19 cellular contexts compared by ENCODE assay signal in the genomic region with DNA sequence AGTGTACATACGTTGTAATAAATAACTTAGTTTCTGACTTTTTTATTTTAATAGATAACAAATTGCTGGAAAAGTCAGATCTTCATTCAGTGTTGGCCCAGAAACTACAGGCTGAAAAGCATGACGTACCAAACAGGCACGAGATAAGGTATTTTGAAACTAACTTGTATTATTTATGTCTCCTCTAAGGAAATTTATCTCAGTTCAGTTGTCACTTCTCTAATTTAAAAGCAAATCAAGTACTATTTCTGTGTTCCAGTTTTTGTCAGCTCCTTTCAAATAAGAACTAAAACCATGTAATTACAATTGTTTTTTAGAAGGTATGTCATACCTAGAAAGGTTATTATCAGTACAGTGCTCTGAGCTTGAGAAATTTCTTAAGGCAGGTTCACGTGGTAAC. TPM values are rescaled to one million over a fixed set of nuclear protein-coding genes. Genes with fewer than 3 reads are reported as not detected.
DNase-seq lines count a peak whose midpoint lies in the region; ATAC-seq and TF ChIP-seq lines count a peak whose summit lies in the region.
"Had no signal": no experiment of that assay in that cellular context is flagged by ENCODE, and none has a peak within 500 bp of the region (broad histone marks: within the 10 kb centered on the region; RNA-seq: fewer than 3 reads in every experiment).

No MANE protein-coding gene starts in this region.

- no peak for ATAC-seq in CD4-positive, CD25-positive, alpha-beta regulatory T cell (ENCODE audit: low read depth in 2 of 2)

- CTCF ChIA-PET in activated CD4-positive, alpha-beta T cell treated with anti-CD3 and anti-CD28 coated beads, Interleukin-2, amount 10 ng/mL, durations not matched to agents 7 days and 5 days (lab: Charles Lee) = interaction anchor here (1.3 kb wide), 1 partner anchor 9 kb away, joined by 4 read pairs; no protein-coding TSS in a partner anchor

- no peak for TF ChIP-seq POLR2A in lower leg skin (IDR thresholded peaks at IDR 0.05)

- no peaks in the 10 kb centered on the region for H3K27me3 Mint-ChIP-seq in activated CD4-positive, alpha-beta T cell treated with anti-CD3 and anti-CD28 coated beads, Interleukin-2, amount 10 ng/mL, durations not matched to agents 7 days and 5 days
- H3K27me3 Mint-ChIP-seq in CD4-positive, CD25-positive, alpha-beta regulatory T cell = no peaks in the 10 kb centered on the region
- H3K27me3 Mint-ChIP-seq in IgD-negative memory B cell = no peaks in the 10 kb centered on the region

- intact Hi-C loops in lower leg skin (cut with DNase I; ENCODE audit: low total_unique reads) = loop anchor here (10.0 kb wide), 1 partner anchor 641 kb away; no protein-coding TSS in a partner anchor

- 88 to 91% methylated on average over 4 of the region's 4 CpGs for WGBS in lower leg skin, 2 donors

- H3K4me1 ChIP-seq in CD4-positive, CD25-positive, alpha-beta regulatory T cell (ENCODE audit: control insufficient read depth, insufficient read depth, low read length, poor library complexity, severe bottlenecking) = peaks cover 49% of the 10 kb centered on the region
- peaks cover 31% of the 10 kb centered on the region for H3K4me1 ChIP-seq in muscle layer of colon (ENCODE audit: insufficient read depth, low read length)

- H3K9me3 ChIP-seq in CD4-positive, CD25-positive, alpha-beta regulatory T cell (ENCODE audit: control insufficient read depth in 2 of 2, low read length in 2 of 2) = no peaks in the 10 kb centered on the region
- H3K9me3 ChIP-seq in muscle layer of colon (ENCODE audit: low read length) = no peaks in the 10 kb centered on the region

- H3K4me1 Mint-ChIP-seq in activated CD4-positive, alpha-beta T cell treated with anti-CD3 and anti-CD28 coated beads, Interleukin-2, amount 10 ng/mL, durations not matched to agents 7 days and 5 days = peaks cover 70% of the 10 kb centered on the region
- H3K4me1 Mint-ChIP-seq in CD4-positive, CD25-positive, alpha-beta regulatory T cell = peaks cover 33 to 78% (median 62%) of the 10 kb centered on the region in 4 donors
- H3K4me1 Mint-ChIP-seq in IgD-negative memory B cell = peaks cover 21 to 44% (median 38%) of the 10 kb centered on the region in 3 donors

- H3K36me3 Mint-ChIP-seq in activated CD4-positive, alpha-beta T cell treated with anti-CD3 and anti-CD28 coated beads, Interleukin-2, amount 10 ng/mL, durations not matched to agents 7 days and 5 days (ENCODE audit: low read depth) = peaks cover 68% of the 10 kb centered on the region
- peaks cover 41% of the 10 kb centered on the region for H3K36me3 Mint-ChIP-seq in CD4-positive, CD25-positive, alpha-beta regulatory T cell
- peaks cover 2% of the 10 kb centered on the region for H3K36me3 Mint-ChIP-seq in IgD-negative memory B cell

- no peak overlapping the region for H3K27ac ChIP-seq in CD4-positive, CD25-positive, alpha-beta regulatory T cell (ENCODE audit: insufficient read depth, low read length, poor library complexity, severe bottlenecking)
- H3K27ac ChIP-seq in muscle layer of colon (ENCODE audit: low read depth, low read length) = peak overlapping the region; percentile 61
- H3K27ac ChIP-seq: 22Rv1 had no signal

- POLR2A ChIA-PET in activated CD4-positive, alpha-beta T cell treated with anti-CD3 and anti-CD28 coated beads, Interleukin-2, amount 10 ng/mL, durations not matched to agents 7 days and 5 days (lab: Charles Lee) = interaction anchor here (1.8 kb wide), 1 partner anchor 11 kb away, joined by 5 read pairs; no protein-coding TSS in a partner anchor

- peak overlapping the region; percentile 62 for H3K27ac Mint-ChIP-seq in activated CD4-positive, alpha-beta T cell treated with anti-CD3 and anti-CD28 coated beads, Interleukin-2, amount 10 ng/mL, durations not matched to agents 7 days and 5 days
- peak overlapping the region in 1 of 3 donors; percentile 66 for H3K27ac Mint-ChIP-seq in CD4-positive, CD25-positive, alpha-beta regulatory T cell
- H3K27ac Mint-ChIP-seq in IgD-negative memory B cell = peak overlapping the region in 2 of 3 donors; percentile 13 to 19

- no peaks in the 10 kb centered on the region for H3K27me3 ChIP-seq in CD4-positive, CD25-positive, alpha-beta regulatory T cell (ENCODE audit: control insufficient read depth, insufficient read depth, low read length)
- H3K27me3 ChIP-seq in muscle layer of colon (ENCODE audit: control insufficient read depth in 1 of 2, insufficient read depth in 2 of 2, low read length in 2 of 2) = no peaks in the 10 kb centered on the region

- no peak overlapping the region for H3K4me3 Mint-ChIP-seq in activated CD4-positive, alpha-beta T cell treated with anti-CD3 and anti-CD28 coated beads, Interleukin-2, amount 10 ng/mL, durations not matched to agents 7 days and 5 days
- peak overlapping the region in 3 of 4 donors; percentile 11 to 79 (median 16) for H3K4me3 Mint-ChIP-seq in CD4-positive, CD25-positive, alpha-beta regulatory T cell
- peak overlapping the region in 2 of 4 donors; percentile 28 to 57 for H3K4me3 Mint-ChIP-seq in IgD-negative memory B cell
- H3K4me3 Mint-ChIP-seq: HFFc6 had no signal

- no peaks in the 10 kb centered on the region for H3K9me3 Mint-ChIP-seq in activated CD4-positive, alpha-beta T cell treated with anti-CD3 and anti-CD28 coated beads, Interleukin-2, amount 10 ng/mL, durations not matched to agents 7 days and 5 days
- no peaks in the 10 kb centered on the region for H3K9me3 Mint-ChIP-seq in CD4-positive, CD25-positive, alpha-beta regulatory T cell
- no peaks in the 10 kb centered on the region for H3K9me3 Mint-ChIP-seq in IgD-negative memory B cell
- H3K9me3 Mint-ChIP-seq: HFFc6 had no signal

- H3K9ac ChIP-seq in muscle layer of colon (ENCODE audit: low read length) = no peak overlapping the region

- no peak for TF ChIP-seq CTCF in lower leg skin (IDR thresholded peaks at IDR 0.05)

- peaks cover 70% of the 10 kb centered on the region for H3K36me3 ChIP-seq in CD4-positive, CD25-positive, alpha-beta regulatory T cell (ENCODE audit: control insufficient read depth, insufficient read depth, low read length)
- H3K36me3 ChIP-seq in muscle layer of colon (ENCODE audit: insufficient read depth, low read length) = peaks cover 44% of the 10 kb centered on the region

- no peak for DNase-seq in activated CD4-positive, alpha-beta T cell treated with anti-CD3 and anti-CD28 coated beads, Interleukin-2, amount 10 ng/mL, durations not matched to agents 7 days and 5 days
- DNase-seq in activated CD4-positive, alpha-beta T cell treated with anti-CD3 and anti-CD28 coated beads for 1 hour = no peak
- no peak for DNase-seq in CD4-positive, CD25-positive, alpha-beta regulatory T cell
- DNase-seq in lower leg skin (ENCODE audit: low spot score in 2 of 2) (no peak), NCI-H128 (lab: John Stamatoyannopoulos, UW; ENCODE audit: unreplicated experiment) (no peak), hippocampal formation (lab: John Stamatoyannopoulos, UW) (no peak)
- DNase-seq: COR-L47, GF-D8, HFFc6, KBM-7, NCI-H146, NCI-H2081 treated with DMSO at 0.1 percent for 48 hours, NCI-H524 had no signal

- peak overlapping the region; percentile 2 for H3K4me3 ChIP-seq in CD4-positive, CD25-positive, alpha-beta regulatory T cell (ENCODE audit: low read depth, low read length)
- H3K4me3 ChIP-seq in muscle layer of colon (ENCODE audit: low read depth in 1 of 2, low read length in 2 of 2) (no peak overlapping the region), lower leg skin (ENCODE audit: low read depth, poor library complexity, severe bottlenecking) (no peak overlapping the region)

RNA-seq across cellular contexts. Expression of a gene that starts 4.6 kb away (rescaled TPM):
- 10 to 100 TPM; 52.6 to 55.4 TPM for total RNA-seq in activated CD4-positive, alpha-beta T cell treated with anti-CD3 and anti-CD28 coated beads, Interleukin-2, amount 10 ng/mL, durations not matched to agents 7 days and 5 days
- 125 TPM for total RNA-seq in CD4-positive, CD25-positive, alpha-beta regulatory T cell
- 10 to 100 TPM; 15.2 to 23.5 (median 19.0) TPM for polyA plus RNA-seq in CD4-positive, CD25-positive, alpha-beta regulatory T cell
- polyA plus RNA-seq in IgD-negative memory B cell = 11.2 TPM
- 10 to 100 TPM; 38.9 to 56.9 (median 40.4) TPM for total RNA-seq in lower leg skin

RNA-seq across cellular contexts. Expression of a gene that starts 51.6 kb away (rescaled TPM):
- not detected for total RNA-seq in activated CD4-positive, alpha-beta T cell treated with anti-CD3 and anti-CD28 coated beads, Interleukin-2, amount 10 ng/mL, durations not matched to agents 7 days and 5 days
- 1.7 TPM for total RNA-seq in CD4-positive, CD25-positive, alpha-beta regulatory T cell
- polyA plus RNA-seq in CD4-positive, CD25-positive, alpha-beta regulatory T cell = not detected
- polyA plus RNA-seq in IgD-negative memory B cell = not detected
- not detected for total RNA-seq in lower leg skin
- total RNA-seq: Daoy, HFFc6, M059J had no signal
- polyA plus RNA-seq: BJ had no signal
